In the genomic region with DNA sequence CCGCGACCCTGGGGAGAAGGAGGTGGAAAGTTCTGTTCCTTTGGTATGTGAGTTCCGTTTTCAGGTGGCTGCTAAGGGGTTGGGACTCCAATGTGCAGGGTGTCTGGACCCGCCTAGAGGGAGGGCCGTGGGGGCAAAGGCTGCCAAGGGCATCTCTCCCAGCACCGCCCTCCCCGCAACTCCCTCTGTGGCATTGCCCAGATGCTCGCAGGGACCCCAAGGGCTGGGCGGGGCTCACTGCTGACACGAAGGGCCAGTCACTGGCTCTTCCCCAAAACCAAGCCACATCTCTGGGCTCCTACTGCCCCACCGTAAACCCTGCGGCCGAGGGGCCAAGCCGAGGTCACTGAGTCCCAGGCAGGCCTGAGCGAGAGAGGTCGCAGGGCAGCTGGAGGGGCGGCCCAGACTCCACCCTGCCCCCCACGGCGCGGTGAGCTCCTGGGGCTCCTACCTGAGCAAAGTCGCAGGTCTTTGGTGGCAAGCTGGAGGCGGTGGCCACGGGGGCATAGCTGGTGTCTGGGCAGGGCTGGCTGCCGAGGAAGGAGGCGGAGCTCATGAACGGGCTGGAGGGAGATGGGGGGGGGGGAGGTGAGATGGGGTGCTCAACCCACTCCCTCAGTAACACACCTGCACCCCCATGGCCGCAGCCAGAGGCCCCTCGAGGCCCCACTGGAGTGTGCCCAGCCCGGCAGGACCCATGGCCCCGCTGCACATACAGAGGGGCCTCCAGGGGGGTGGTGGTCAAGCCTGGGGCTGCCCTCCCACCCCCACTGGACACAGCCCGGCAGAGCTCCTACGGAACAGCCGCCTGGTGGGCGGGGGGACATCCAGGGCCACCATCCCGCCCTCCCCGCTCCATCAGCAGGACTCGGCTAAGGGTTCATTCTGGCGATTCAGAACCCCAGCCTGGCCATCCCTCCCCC, we compare ENCODE assay signal across 29 cellular contexts.
"Had no signal": no experiment of that assay in that cellular context is flagged by ENCODE, and none has a peak within 500 bp of the region (broad histone marks: within the 10 kb centered on the region; RNA-seq: fewer than 3 reads in every experiment).

No MANE protein-coding gene starts in this region.

- H3K9me3 Mint-ChIP-seq: activated CD4-positive, alpha-beta memory T cell treated with anti-CD3 and anti-CD28 coated beads for 36 hours; activated naive CD4-positive, alpha-beta T cell treated with anti-CD3 and anti-CD28 coated beads for 36 hours; stimulated activated effector memory CD8-positive, alpha-beta T cell treated with anti-CD3 and anti-CD28 coated beads, Interleukin-12 subunit alpha, Interleukin-12 subunit beta, amount 100 ng/mL, for 72 hours had no signal

- H3K27me3 ChIP-seq: ascending aorta, esophagus muscularis mucosa, pancreas, stomach, thyroid gland, upper lobe of right lung had no signal

- H3K27ac Mint-ChIP-seq: activated CD4-positive, alpha-beta memory T cell treated with anti-CD3 and anti-CD28 coated beads for 36 hours; activated naive CD4-positive, alpha-beta T cell treated with anti-CD3 and anti-CD28 coated beads for 36 hours; activated naive CD8-positive, alpha-beta T cell treated with anti-CD3 and anti-CD28 coated beads, Interleukin-2, amount 10 ng/mL, durations not matched to agents 7 days and 5 days; activated T-helper 1 cell treated with anti-CD3 and anti-CD28 coated beads, Interleukin-12 subunit alpha, Interleukin-12 subunit beta, Interleukin-2, Interleukin-4 antibody, amounts not matched to agents 30 ng/mL and 10 ng/mL and 1 ng/mL, durations not matched to agents 14 hours and 24 hours and 36 hours; brain; T-cell had no signal

- H3K4me3 ChIP-seq: ascending aorta, esophagus muscularis mucosa, pancreas, prostate gland, skin epidermis, stomach, thyroid gland, upper lobe of right lung had no signal

- H3K9me3 ChIP-seq: ascending aorta, esophagus muscularis mucosa, pancreas, prostate gland, stomach, thyroid gland, upper lobe of right lung had no signal

- H3K36me3 ChIP-seq: prostate gland had no signal

- H3K27me3 Mint-ChIP-seq: activated CD4-positive, alpha-beta memory T cell treated with anti-CD3 and anti-CD28 coated beads for 36 hours; activated naive CD8-positive, alpha-beta T cell treated with anti-CD3 and anti-CD28 coated beads, Interleukin-2, amount 10 ng/mL, durations not matched to agents 7 days and 5 days; brain; T-cell had no signal

- H3K27ac ChIP-seq: ascending aorta, esophagus muscularis mucosa, pancreas, prostate gland, stomach, thyroid gland, upper lobe of right lung had no signal

- H3K4me1 ChIP-seq: pancreas, prostate gland had no signal

- H3K4me1 Mint-ChIP-seq: activated naive CD8-positive, alpha-beta T cell treated with anti-CD3 and anti-CD28 coated beads, Interleukin-2, amount 10 ng/mL, durations not matched to agents 7 days and 5 days; brain had no signal

- DNase-seq: activated CD4-positive, alpha-beta memory T cell treated with anti-CD3 and anti-CD28 coated beads for 36 hours; activated CD4-positive, alpha-beta T cell treated with anti-CD3 and anti-CD28 coated beads for 48 hours; activated CD8-positive, alpha-beta memory T cell treated with anti-CD3 and anti-CD28 coated beads, Interleukin-2, amount 50 U/mL, for 4 hours; activated effector memory CD4-positive, alpha-beta T cell treated with anti-CD3 and anti-CD28 coated beads, Interleukin-2, amount 50 U/mL, for 16 hours; activated naive CD4-positive, alpha-beta T cell treated with anti-CD3 and anti-CD28 coated beads for 36 hours; activated naive CD8-positive, alpha-beta T cell treated with anti-CD3 and anti-CD28 coated beads, Interleukin-2, amount 10 ng/mL, durations not matched to agents 7 days and 5 days; activated T-cell treated with anti-CD3 and anti-CD28 coated beads, Interleukin-2, amount 50 U/mL, for 1 hour; caudate nucleus; cortex of kidney; left cardiac atrium; mammary epithelial cell; nucleus accumbens; retina; stimulated activated CD4-positive, alpha-beta T cell treated with anti-CD3 and anti-CD28 coated beads, Interleukin-12 subunit alpha, Interleukin-12 subunit beta, amount 100 ng/mL, for 4 hours; stimulated activated CD4-positive, alpha-beta T cell treated with anti-CD3 and anti-CD28 coated beads, Interleukin-4, amount 100 ng/mL, for 24 hours; stomach; T-cell; thyroid gland; upper lobe of right lung had no signal

- H3K4me3 Mint-ChIP-seq: activated CD4-positive, alpha-beta memory T cell treated with anti-CD3 and anti-CD28 coated beads for 36 hours; activated naive CD4-positive, alpha-beta T cell treated with anti-CD3 and anti-CD28 coated beads for 36 hours; activated naive CD8-positive, alpha-beta T cell treated with anti-CD3 and anti-CD28 coated beads, Interleukin-2, amount 10 ng/mL, durations not matched to agents 7 days and 5 days; activated T-helper 1 cell treated with anti-CD3 and anti-CD28 coated beads, Interleukin-12 subunit alpha, Interleukin-12 subunit beta, Interleukin-2, Interleukin-4 antibody, amounts not matched to agents 30 ng/mL and 10 ng/mL and 1 ng/mL, durations not matched to agents 14 hours and 24 hours and 36 hours; brain; nephron; stimulated activated effector memory CD8-positive, alpha-beta T cell treated with anti-CD3 and anti-CD28 coated beads, Interleukin-12 subunit alpha, Interleukin-12 subunit beta, amount 100 ng/mL, for 72 hours; T-cell had no signal

- ATAC-seq: left cardiac atrium; pancreas; sciatic nerve; stimulated activated effector memory CD8-positive, alpha-beta T cell treated with anti-CD3 and anti-CD28 coated beads, Interleukin-12 subunit alpha, Interleukin-12 subunit beta, amount 100 ng/mL, for 72 hours; T-cell had no signal
